In the genomic region with DNA sequence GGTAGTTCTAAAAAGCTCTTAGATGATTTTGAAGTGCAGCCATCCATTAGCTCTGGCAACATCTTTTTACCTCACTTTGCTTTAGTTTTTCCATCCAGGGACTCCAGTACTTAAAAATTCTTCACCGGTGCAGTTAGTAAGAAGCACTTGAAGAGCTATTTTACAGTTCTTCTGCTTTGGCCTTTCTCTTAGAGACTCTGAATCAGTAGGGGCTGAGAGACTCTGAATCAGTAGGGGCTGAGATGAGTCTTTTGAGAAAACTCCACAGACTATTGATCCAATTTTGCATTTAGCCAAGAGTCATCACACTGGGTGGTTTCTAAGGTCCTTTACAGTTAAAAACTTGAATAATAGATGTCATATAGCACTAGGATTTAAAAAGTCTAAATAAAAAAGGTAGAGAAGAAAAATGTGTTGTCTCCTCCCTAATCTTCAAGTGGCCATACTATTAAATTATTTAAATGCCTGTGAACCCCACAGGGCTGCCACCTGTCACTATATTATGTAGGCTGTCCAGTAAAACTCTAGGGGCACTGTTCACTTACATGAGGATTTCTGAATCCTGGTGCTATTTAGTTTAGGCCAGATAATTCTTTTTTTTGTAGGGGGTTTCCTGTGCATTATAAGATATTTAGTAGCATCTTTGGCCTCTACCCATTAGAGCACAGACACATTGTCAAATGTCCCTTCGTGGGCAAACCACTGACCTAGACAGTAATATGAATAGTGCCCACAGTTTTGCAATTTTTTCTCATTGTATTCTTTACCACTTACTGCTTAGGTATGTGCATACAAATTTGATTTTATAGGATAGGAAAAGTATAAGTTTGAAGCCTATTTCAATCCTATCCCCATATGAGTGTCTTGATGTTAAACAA, we compare ENCODE assay signal across 11 cellular contexts. TPM values are rescaled to one million over a fixed set of nuclear protein-coding genes. Genes with fewer than 3 reads are reported as not detected.
DNase-seq lines count a peak whose midpoint lies in the region; ATAC-seq lines count a peak whose summit lies in the region.
"Had no signal": no experiment of that assay in that cellular context is flagged by ENCODE, and none has a peak within 500 bp of the region (broad histone marks: within the 10 kb centered on the region; RNA-seq: fewer than 3 reads in every experiment).

No MANE protein-coding gene starts in this region.

- peaks cover 6% of the 10 kb centered on the region for H3K4me1 Mint-ChIP-seq in activated naive CD4-positive, alpha-beta T cell treated with anti-CD3 and anti-CD28 coated beads, Interleukin-2, amount 10 ng/mL, durations not matched to agents 7 days and 5 days
- peaks cover 16% of the 10 kb centered on the region for H3K4me1 Mint-ChIP-seq in activated T-helper 17 cell treated with anti-CD3 and anti-CD28 coated beads, Interleukin-2, amount 50 U/mL, for 72 hours
- H3K4me1 Mint-ChIP-seq in stimulated activated memory B cell treated with anti-CD40 and anti-IgM and Interleukin-4, amounts not matched to agents 10 μg/mL and 1 μg/mL and 100 μg/mL, for 72 hours = peaks cover 35% of the 10 kb centered on the region

- H3K27me3 Mint-ChIP-seq in activated naive CD4-positive, alpha-beta T cell treated with anti-CD3 and anti-CD28 coated beads, Interleukin-2, amount 10 ng/mL, durations not matched to agents 7 days and 5 days = no peaks in the 10 kb centered on the region
- H3K27me3 Mint-ChIP-seq in activated T-helper 17 cell treated with anti-CD3 and anti-CD28 coated beads, Interleukin-2, amount 50 U/mL, for 72 hours = no peaks in the 10 kb centered on the region
- H3K27me3 Mint-ChIP-seq in stimulated activated memory B cell treated with anti-CD40 and anti-IgM and Interleukin-4, amounts not matched to agents 10 μg/mL and 1 μg/mL and 100 μg/mL, for 72 hours = no peaks in the 10 kb centered on the region
- H3K27me3 Mint-ChIP-seq: activated naive CD8-positive, alpha-beta T cell treated with anti-CD3 and anti-CD28 coated beads, Interleukin-2, amount 10 ng/mL, durations not matched to agents 7 days and 5 days had no signal

- no peaks in the 10 kb centered on the region for H3K9me3 Mint-ChIP-seq in activated naive CD4-positive, alpha-beta T cell treated with anti-CD3 and anti-CD28 coated beads, Interleukin-2, amount 50 U/mL, for 72 hours
- H3K9me3 Mint-ChIP-seq in activated naive CD4-positive, alpha-beta T cell treated with anti-CD3 and anti-CD28 coated beads, Interleukin-2, amount 10 ng/mL, durations not matched to agents 7 days and 5 days = no peaks in the 10 kb centered on the region
- H3K9me3 Mint-ChIP-seq in activated T-helper 17 cell treated with anti-CD3 and anti-CD28 coated beads, Interleukin-2, amount 50 U/mL, for 72 hours = no peaks in the 10 kb centered on the region
- peaks cover 4% of the 10 kb centered on the region for H3K9me3 Mint-ChIP-seq in stimulated activated memory B cell treated with anti-CD40 and anti-IgM and Interleukin-4, amounts not matched to agents 10 μg/mL and 1 μg/mL and 100 μg/mL, for 72 hours
- H3K9me3 Mint-ChIP-seq: activated naive CD8-positive, alpha-beta T cell treated with anti-CD3 and anti-CD28 coated beads, Interleukin-2, amount 10 ng/mL, durations not matched to agents 7 days and 5 days had no signal

- DNase-seq in activated naive CD4-positive, alpha-beta T cell treated with anti-CD3 and anti-CD28 coated beads, Interleukin-2, amount 50 U/mL, for 72 hours (ENCODE audit: low spot score in 2 of 2) = no peak
- DNase-seq in activated naive CD4-positive, alpha-beta T cell treated with anti-CD3 and anti-CD28 coated beads, Interleukin-2, amount 10 ng/mL, durations not matched to agents 7 days and 5 days = no peak
- DNase-seq in NOMO-1 (lab: John Stamatoyannopoulos, UW; ENCODE audit: unreplicated experiment in 2 of 2) (no peak), T1000 (lab: John Stamatoyannopoulos, UW) (no peak)
- DNase-seq: activated naive CD8-positive, alpha-beta T cell treated with anti-CD3 and anti-CD28 coated beads, Interleukin-2, amount 10 ng/mL, durations not matched to agents 7 days and 5 days; foreskin fibroblast; NCI-H526 treated with DMSO at 0.1 percent for 48 hours had no signal

- peaks cover 33 to 84% of the 10 kb centered on the region in 2 donors for H3K36me3 Mint-ChIP-seq in activated naive CD4-positive, alpha-beta T cell treated with anti-CD3 and anti-CD28 coated beads, Interleukin-2, amount 50 U/mL, for 72 hours
- peaks cover 62% of the 10 kb centered on the region for H3K36me3 Mint-ChIP-seq in activated naive CD4-positive, alpha-beta T cell treated with anti-CD3 and anti-CD28 coated beads, Interleukin-2, amount 10 ng/mL, durations not matched to agents 7 days and 5 days
- peaks cover 100% of the 10 kb centered on the region for H3K36me3 Mint-ChIP-seq in activated T-helper 17 cell treated with anti-CD3 and anti-CD28 coated beads, Interleukin-2, amount 50 U/mL, for 72 hours (ENCODE audit: low read depth)
- peaks cover 85% of the 10 kb centered on the region for H3K36me3 Mint-ChIP-seq in stimulated activated memory B cell treated with anti-CD40 and anti-IgM and Interleukin-4, amounts not matched to agents 10 μg/mL and 1 μg/mL and 100 μg/mL, for 72 hours

- peak overlapping the region in 1 of 2 donors; percentile 81 for H3K27ac Mint-ChIP-seq in activated naive CD4-positive, alpha-beta T cell treated with anti-CD3 and anti-CD28 coated beads, Interleukin-2, amount 50 U/mL, for 72 hours
- no peak overlapping the region for H3K27ac Mint-ChIP-seq in activated naive CD4-positive, alpha-beta T cell treated with anti-CD3 and anti-CD28 coated beads, Interleukin-2, amount 10 ng/mL, durations not matched to agents 7 days and 5 days
- peak overlapping the region; percentile 49 for H3K27ac Mint-ChIP-seq in activated T-helper 17 cell treated with anti-CD3 and anti-CD28 coated beads, Interleukin-2, amount 50 U/mL, for 72 hours
- peak overlapping the region; percentile 74 for H3K27ac Mint-ChIP-seq in stimulated activated memory B cell treated with anti-CD40 and anti-IgM and Interleukin-4, amounts not matched to agents 10 μg/mL and 1 μg/mL and 100 μg/mL, for 72 hours
- H3K27ac Mint-ChIP-seq: activated naive CD8-positive, alpha-beta T cell treated with anti-CD3 and anti-CD28 coated beads, Interleukin-2, amount 10 ng/mL, durations not matched to agents 7 days and 5 days had no signal

- ATAC-seq in activated naive CD4-positive, alpha-beta T cell treated with anti-CD3 and anti-CD28 coated beads, Interleukin-2, amount 50 U/mL, for 72 hours = peak; percentile 20 to 32
- peak; percentile 53 for ATAC-seq in HG02610 (IDR thresholded peaks at IDR 0.05; ENCODE audit: unreplicated experiment)
- peak; percentile 57 for ATAC-seq in activated T-helper 17 cell treated with anti-CD3 and anti-CD28 coated beads, Interleukin-2, amount 50 U/mL, for 72 hours (replicated peaks)
- ATAC-seq in stimulated activated memory B cell treated with anti-CD40 and anti-IgM and Interleukin-4, amounts not matched to agents 10 μg/mL and 1 μg/mL and 100 μg/mL, for 72 hours = no peak
- no peak for ATAC-seq in GM21367 (IDR thresholded peaks at IDR 0.05; ENCODE audit: unreplicated experiment)

- no peak overlapping the region for H3K4me3 Mint-ChIP-seq in activated naive CD4-positive, alpha-beta T cell treated with anti-CD3 and anti-CD28 coated beads, Interleukin-2, amount 10 ng/mL, durations not matched to agents 7 days and 5 days
- H3K4me3 Mint-ChIP-seq in activated T-helper 17 cell treated with anti-CD3 and anti-CD28 coated beads, Interleukin-2, amount 50 U/mL, for 72 hours = no peak overlapping the region
- H3K4me3 Mint-ChIP-seq in stimulated activated memory B cell treated with anti-CD40 and anti-IgM and Interleukin-4, amounts not matched to agents 10 μg/mL and 1 μg/mL and 100 μg/mL, for 72 hours = no peak overlapping the region
- H3K4me3 Mint-ChIP-seq: activated naive CD8-positive, alpha-beta T cell treated with anti-CD3 and anti-CD28 coated beads, Interleukin-2, amount 10 ng/mL, durations not matched to agents 7 days and 5 days had no signal

- CTCF ChIA-PET in activated naive CD4-positive, alpha-beta T cell treated with anti-CD3 and anti-CD28 coated beads, Interleukin-2, amount 10 ng/mL, durations not matched to agents 7 days and 5 days (lab: Charles Lee) = interaction anchor here (1.5 kb wide), 1 partner anchor 20 kb away, joined by 3 read pairs; no protein-coding TSS in a partner anchor

RNA-seq across cellular contexts. Expression of a gene that starts 26.3 kb away (rescaled TPM):
- total RNA-seq in activated naive CD4-positive, alpha-beta T cell treated with anti-CD3 and anti-CD28 coated beads, Interleukin-2, amount 50 U/mL, for 72 hours = 10 to 100 TPM; 41.5 to 47.8 TPM
- 10 to 100 TPM; 36.2 to 48.1 TPM for total RNA-seq in activated T-helper 17 cell treated with anti-CD3 and anti-CD28 coated beads, Interleukin-2, amount 50 U/mL, for 72 hours

RNA-seq across cellular contexts. Expression of a gene that starts 31.2 kb away (rescaled TPM):
- 100 to 1,000 TPM in 1 of 2 donors, 10 to 100 TPM in 1; 55.1 to 104 TPM for total RNA-seq in activated naive CD4-positive, alpha-beta T cell treated with anti-CD3 and anti-CD28 coated beads, Interleukin-2, amount 50 U/mL, for 72 hours
- total RNA-seq in activated T-helper 17 cell treated with anti-CD3 and anti-CD28 coated beads, Interleukin-2, amount 50 U/mL, for 72 hours = 10 to 100 TPM; 78.2 to 89.2 TPM

Comparison
In these comparisons a context has a peak if more than half of its experiments do, and no peak if none do; other contexts are left out.
1. ATAC-seq: peak in activated naive CD4-positive, alpha-beta T cell treated with anti-CD3 and anti-CD28 coated beads, Interleukin-2, amount 50 U/mL, for 72 hours (2 of 2), HG02610 (single experiment) and activated T-helper 17 cell treated with anti-CD3 and anti-CD28 coated beads, Interleukin-2, amount 50 U/mL, for 72 hours (single experiment); none in stimulated activated memory B cell treated with anti-CD40 and anti-IgM and Interleukin-4, amounts not matched to agents 10 μg/mL and 1 μg/mL and 100 μg/mL, for 72 hours (single experiment) and GM21367 (single experiment).